ENCODE assay signal across 23 cellular contexts in the genomic region with DNA sequence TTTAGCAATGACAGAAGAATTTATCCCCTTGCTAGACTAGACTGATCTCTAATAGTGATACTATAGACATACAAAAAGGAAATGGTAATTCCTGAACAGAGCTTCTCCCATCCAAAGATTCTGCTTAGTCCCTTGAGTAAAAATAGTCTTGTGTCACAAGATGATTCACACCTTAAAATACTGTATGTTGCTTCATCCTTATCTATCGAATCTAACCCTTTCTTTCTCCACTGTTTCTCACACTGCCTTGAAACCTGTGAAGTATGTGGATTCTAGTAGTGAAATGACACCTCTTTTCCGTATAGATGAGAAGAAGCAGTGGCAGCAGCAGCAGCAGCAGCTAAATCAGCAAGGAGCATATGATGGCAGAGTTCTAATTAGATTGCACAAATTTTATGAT. TPM values are rescaled to one million over a fixed set of nuclear protein-coding genes. Genes with fewer than 3 reads are reported as not detected.
DNase-seq lines count a peak whose midpoint lies in the region; ATAC-seq, FAIRE-seq and TF ChIP-seq lines count a peak whose summit lies in the region.
"Had no signal": no experiment of that assay in that cellular context is flagged by ENCODE, and none has a peak within 500 bp of the region (broad histone marks: within the 10 kb centered on the region; RNA-seq: fewer than 3 reads in every experiment).

No MANE protein-coding gene starts in this region.

- H3K36me3 ChIP-seq in bronchial epithelial cell (ENCODE audit: control insufficient read depth, insufficient read depth, low read length) = no peaks in the 10 kb centered on the region
- H3K36me3 ChIP-seq: Peyer's patch had no signal

- no peak for FAIRE-seq in bronchial epithelial cell (lab: Jason Lieb, UNC)
- FAIRE-seq: A549, G401.6 had no signal

- no peak overlapping the region for H3K4me3 ChIP-seq in bronchial epithelial cell (ENCODE audit: low read depth, low read length)
- H3K4me3 ChIP-seq: A549, Peyer's patch, SK-N-MC had no signal

- H3K27me3 ChIP-seq in bronchial epithelial cell (ENCODE audit: control insufficient read depth, insufficient read depth, low read length) = no peaks in the 10 kb centered on the region
- H3K27me3 ChIP-seq: Peyer's patch had no signal

- peak; percentile 34 for ATAC-seq in left ventricle myocardium superior
- no peak for ATAC-seq in Right ventricle myocardium superior (ENCODE audit: poor library complexity)
- ATAC-seq in omental fat pad (ENCODE audit: low FRiP score) = peak; percentile 54
- ATAC-seq: A549, HCT116 had no signal

- TF ChIP-seq CTCF in bronchial epithelial cell (IDR thresholded peaks at IDR 0.05; ENCODE audit: insufficient read depth, low read length, severe bottlenecking) = no peak
- no peak for TF ChIP-seq CTCF in omental fat pad (IDR thresholded peaks at IDR 0.05)

- intact Hi-C loops in left ventricle myocardium superior (cut with micrococcal nuclease) = no loop called here
- intact Hi-C loops in Right ventricle myocardium superior (cut with DNase I) = no loop called here

- DNase-seq in left ventricle myocardium superior = no peak
- DNase-seq in Right ventricle myocardium superior = no peak
- DNase-seq in bronchial epithelial cell (ENCODE audit: low read depth) = peak; percentile 2
- DNase-seq in omental fat pad (ENCODE audit: low spot score) = no peak
- DNase-seq in HK-2 (ENCODE audit: unreplicated experiment) = no peak
- DNase-seq in KG1 (lab: John Stamatoyannopoulos, UW) = no peak
- DNase-seq in activated naive CD4-positive, alpha-beta T cell treated with anti-CD3 and anti-CD28 coated beads, Interleukin-2, amount 50 U/mL, for 16 hours = no peak
- DNase-seq: AML-193; C1 segment of cervical spinal cord; CD4-positive, alpha-beta memory T cell; COR-L47; Karpas-422; NCI-H2029; NCI-H446 treated with DMSO at 0.1 percent for 48 hours; NCI-H526 treated with DMSO at 0.1 percent for 48 hours; OCI-M1; Peyer's patch; SIG-M5 had no signal

RNA-seq across cellular contexts. Expression of gene KCNA4, which starts 14.7 kb away (rescaled TPM):
- 1.2 TPM for total RNA-seq in left ventricle myocardium superior
- total RNA-seq in Right ventricle myocardium superior = 2.1 TPM
- total RNA-seq in bronchial epithelial cell = not detected in 2 replicates
- 10 to 100 TPM in 1 of 4 donors, 1 to 10 TPM in 2, not detected in 1; 3.0 to 15.9 (median 5.2) TPM for total RNA-seq in omental fat pad
- total RNA-seq: CD4-positive, alpha-beta memory T cell; M059J; Peyer's patch had no signal
